Comparison of ENCODE assay signal across 9 cellular contexts in genomic region chr5:160021818-160022446, GRCh38. TPM values are rescaled to one million over a fixed set of nuclear protein-coding genes. Genes with fewer than 3 reads are reported as not detected.
DNase-seq lines count a peak whose midpoint lies in the region; ATAC-seq, FAIRE-seq and TF ChIP-seq lines count a peak whose summit lies in the region.
"Had no signal": no experiment of that assay in that cellular context is flagged by ENCODE, and none has a peak within 500 bp of the region (broad histone marks: within the 10 kb centered on the region; RNA-seq: fewer than 3 reads in every experiment).

No MANE protein-coding gene starts in this region.

- H3K4me1 ChIP-seq in H1 (replicated peaks in 1 of 4; ENCODE audit: control insufficient read depth in 3 of 4, insufficient read depth in 4 of 4, low read length in 3 of 4): no peaks in the 10 kb centered on the region

- no peak overlapping the region for H2BK15ac ChIP-seq in H1 (ENCODE audit: low read length)

- H3K4ac ChIP-seq in H1 (replicated peaks; ENCODE audit: insufficient read length, low read depth, low read length): no peak overlapping the region

- no peak overlapping the region for H3K9ac ChIP-seq in H1 (replicated peaks in 1 of 4; ENCODE audit: extremely low read depth in 1 of 4, low read depth in 3 of 4, low read length in 3 of 4)

- H3K18ac ChIP-seq in H1 (ENCODE audit: extremely low read depth, low read length): no peak overlapping the region

- H3K4me2 ChIP-seq in H1 (ENCODE audit: insufficient read depth in 1 of 2, low read depth in 2 of 2, low read length in 2 of 2): no peak overlapping the region

- H4K91ac ChIP-seq in H1 (replicated peaks; ENCODE audit: insufficient read length, low read length): no peak overlapping the region

- H3K27ac Mint-ChIP-seq in Calu3 (ENCODE audit: unreplicated experiment): peak overlapping the region; percentile 17
- H3K27ac Mint-ChIP-seq in activated CD4-positive, alpha-beta T cell treated with anti-CD3 and anti-CD28 coated beads, Interleukin-2, amount 10 ng/mL, durations not matched to agents 7 days and 5 days: no peak overlapping the region

- ATAC-seq in GM19438 (IDR thresholded peaks at IDR 0.05; ENCODE audit: low read depth, unreplicated experiment) (peak; percentile 80), HG03460 (IDR thresholded peaks at IDR 0.05; ENCODE audit: unreplicated experiment) (peak; percentile 85)

- peaks cover 31% of the 10 kb centered on the region for H3K36me3 Mint-ChIP-seq in Calu3 (ENCODE audit: insufficient read depth, unreplicated experiment)
- peaks cover 18% of the 10 kb centered on the region for H3K36me3 Mint-ChIP-seq in activated CD4-positive, alpha-beta T cell treated with anti-CD3 and anti-CD28 coated beads, Interleukin-2, amount 10 ng/mL, durations not matched to agents 7 days and 5 days (ENCODE audit: low read depth)
- H3K36me3 Mint-ChIP-seq: activated naive CD8-positive, alpha-beta T cell had no signal

- H2BK20ac ChIP-seq in H1 (ENCODE audit: low read length): no peak overlapping the region

- no peak overlapping the region for H3K4me3 Mint-ChIP-seq in Calu3 (ENCODE audit: low read depth, unreplicated experiment)
- H3K4me3 Mint-ChIP-seq in activated CD4-positive, alpha-beta T cell treated with anti-CD3 and anti-CD28 coated beads, Interleukin-2, amount 10 ng/mL, durations not matched to agents 7 days and 5 days: no peak overlapping the region
- H3K4me3 Mint-ChIP-seq: activated naive CD8-positive, alpha-beta T cell had no signal

- H3K14ac ChIP-seq in H1 (ENCODE audit: insufficient read length): no peak overlapping the region

- H2AK5ac ChIP-seq in H1 (ENCODE audit: low read depth, low read length): no peak overlapping the region

- H3K4me3 ChIP-seq in H1 (ENCODE audit: extremely low read depth in 1 of 4, insufficient read depth in 2 of 4, low read depth in 3 of 4, low read length in 4 of 4): no peak overlapping the region

- H3K27me3 Mint-ChIP-seq in Calu3 (ENCODE audit: unreplicated experiment): no peaks in the 10 kb centered on the region
- H3K27me3 Mint-ChIP-seq in activated CD4-positive, alpha-beta T cell treated with anti-CD3 and anti-CD28 coated beads, Interleukin-2, amount 10 ng/mL, durations not matched to agents 7 days and 5 days: no peaks in the 10 kb centered on the region
- H3K27me3 Mint-ChIP-seq: activated naive CD8-positive, alpha-beta T cell had no signal

- BruUV-seq in Calu3 (replicated peaks; lab: Mats Ljungman, UMichigan): no TSS peak

- peaks cover 10% of the 10 kb centered on the region for H3K4me1 Mint-ChIP-seq in Calu3 (ENCODE audit: low read depth, unreplicated experiment)
- H3K4me1 Mint-ChIP-seq in activated CD4-positive, alpha-beta T cell treated with anti-CD3 and anti-CD28 coated beads, Interleukin-2, amount 10 ng/mL, durations not matched to agents 7 days and 5 days: peaks cover 18% of the 10 kb centered on the region

- peaks cover 2% of the 10 kb centered on the region; the same call in 1 of the 2 replicates for H3K79me1 ChIP-seq in H1 (ENCODE audit: low read depth, low read length)

- TF ChIP-seq POLR2A in H1 (IDR thresholded peaks at IDR 0.05; ENCODE audit: control extremely low read depth in 1 of 2, low read depth in 2 of 2, low read length in 2 of 2): no peak

- no peaks in the 10 kb centered on the region for H3K23me2 ChIP-seq in H1 (ENCODE audit: low read depth, low read length)

- peak; percentile 81 for FAIRE-seq in H1 (lab: Jason Lieb, UNC)

- peaks cover 3 to 4% of the 10 kb centered on the region in 2 experiments for H4K20me1 ChIP-seq in H1 (replicated peaks in 1 of 2; ENCODE audit: control insufficient read depth in 1 of 2, insufficient read depth in 2 of 2, low read length in 2 of 2)

- H3K36me3 ChIP-seq in H1 (ENCODE audit: control insufficient read depth in 2 of 4, insufficient read depth in 4 of 4, low read length in 3 of 4): peaks cover 0 to 13% (median 4%) of the 10 kb centered on the region in 4 experiments; a peak in 4 of 8 replicates

- POLR2A ChIA-PET in activated CD4-positive, alpha-beta T cell treated with anti-CD3 and anti-CD28 coated beads, Interleukin-2, amount 10 ng/mL, durations not matched to agents 7 days and 5 days (lab: Charles Lee): no interaction called here
- POLR2A ChIA-PET in H1 (lab: Charles Lee; ENCODE audit: partially characterized antibody): interaction anchor here (0.7 to 1.4 kb wide), 5 partner anchors 8 to 71 kb away, joined by 3 to 4 read pairs (median 3); partner anchors contain the start of gene TTC1

- CTCF ChIA-PET in Calu3 (lab: Charles Lee) (interaction anchor here (0.5 to 2.3 kb wide), 22 partner anchors 9 to 735 kb away, joined by 3 to 27 read pairs (median 4); partner anchors contain the start of genes C1QTNF2, PWWP2A and TTC1), H1 (lab: Charles Lee; ENCODE audit: partially characterized antibody) (interaction anchor here (0.6 to 5.4 kb wide), 79 partner anchors 8 to 994 kb away, joined by 3 to 47 read pairs (median 4); partner anchors contain the start of gene TTC1)
- CTCF ChIA-PET in activated CD4-positive, alpha-beta T cell treated with anti-CD3 and anti-CD28 coated beads, Interleukin-2, amount 10 ng/mL, durations not matched to agents 7 days and 5 days (lab: Charles Lee): interaction anchor here (0.7 to 1.7 kb wide), 22 partner anchors 10 to 848 kb away, joined by 3 to 8 read pairs (median 4); partner anchors contain the start of genes FAM200C and TTC1

- intact Hi-C loops in Calu3 (cut with micrococcal nuclease; ENCODE audit: unreplicated experiment): loop anchor here (1.0 to 5.0 kb wide), 3 partner anchors 135 to 369 kb away; no protein-coding TSS in a partner anchor

- DNase-seq in Calu3 (peak; percentile 73), NCI-H524 (lab: John Stamatoyannopoulos, UW) (peak; percentile 20 to 67), H1 (ENCODE audit: low read depth in 1 of 2, low spot score in 2 of 2) (peak in 1 of 2 experiments; percentile 57), midbrain (lab: John Stamatoyannopoulos, UW) (peak; percentile 82), substantia nigra (lab: John Stamatoyannopoulos, UW) (peak in 30 of 49 donors; percentile 1 to 68 (median 27))
- DNase-seq in activated CD4-positive, alpha-beta T cell treated with anti-CD3 and anti-CD28 coated beads, Interleukin-2, amount 10 ng/mL, durations not matched to agents 7 days and 5 days: peak; percentile 76

- TF ChIP-seq CTCF in Calu3 (IDR thresholded peaks at IDR 0.05; ENCODE audit: unreplicated experiment): peak; percentile 76
- TF ChIP-seq CTCF in H1 (IDR thresholded peaks at IDR 0.05; ENCODE audit: control extremely low read depth in 1 of 3, insufficient read depth in 1 of 3, low read depth in 1 of 3, low read length in 3 of 3): peak in 2 of 3 experiments; percentile 72 to 75; a peak in 3 of 4 replicates

- no peak overlapping the region for H2AFZ ChIP-seq in H1 (ENCODE audit: low read length)

- H4K5ac ChIP-seq in H1 (ENCODE audit: insufficient read length, low read depth, low read length): no peak overlapping the region

- H4K8ac ChIP-seq in H1 (ENCODE audit: extremely low read depth, insufficient read depth, low read length): no peak overlapping the region

- no peak overlapping the region for H2BK12ac ChIP-seq in H1 (ENCODE audit: low read depth, low read length)

- H3K9me3 Mint-ChIP-seq in Calu3 (ENCODE audit: low read depth, unreplicated experiment): no peaks in the 10 kb centered on the region
- no peaks in the 10 kb centered on the region for H3K9me3 Mint-ChIP-seq in activated CD4-positive, alpha-beta T cell treated with anti-CD3 and anti-CD28 coated beads, Interleukin-2, amount 10 ng/mL, durations not matched to agents 7 days and 5 days

- no peak overlapping the region for H3K56ac ChIP-seq in H1 (replicated peaks; ENCODE audit: insufficient read length, low read depth, low read length)

- no peak overlapping the region for H3K27ac ChIP-seq in H1 (ENCODE audit: low read depth, low read length)
- no peak overlapping the region for H3K27ac ChIP-seq in substantia nigra (ENCODE audit: low read depth, low read length, poor library complexity, severe bottlenecking)

- TF ChIP-seq EP300 in H1 (IDR thresholded peaks at IDR 0.05; ENCODE audit: borderline replicate concordance in 1 of 2, low read depth in 2 of 2, low read length in 2 of 2): no peak

- no peak overlapping the region for H2BK120ac ChIP-seq in H1 (replicated peaks; ENCODE audit: low read depth, low read length)

- no peak overlapping the region for H2BK5ac ChIP-seq in H1 (ENCODE audit: low read depth, low read length)

- H3K79me2 ChIP-seq in H1 (ENCODE audit: control insufficient read depth in 1 of 2, insufficient read depth in 2 of 2, low read length in 2 of 2): peaks cover 0 to 25% of the 10 kb centered on the region in 2 experiments; a peak in 2 of 4 replicates

- no peaks in the 10 kb centered on the region for H3K9me3 ChIP-seq in H1 (ENCODE audit: insufficient read depth in 2 of 2, low read depth in 1 of 2, low read length in 1 of 2)

- no peak overlapping the region for H3K23ac ChIP-seq in H1 (ENCODE audit: insufficient read length)

- TF ChIP-seq RAD21 in H1 (IDR thresholded peaks at IDR 0.05 in 1 of 2, conservative IDR thresholded peaks at IDR 0.05 in 1 of 2; ENCODE audit: low read depth in 2 of 2, low read length in 2 of 2): peak; percentile 83 to 90

- no peaks in the 10 kb centered on the region for H3K27me3 ChIP-seq in H1 (replicated peaks in 1 of 4; ENCODE audit: control insufficient read depth in 3 of 4, extremely low read depth in 1 of 4, insufficient read depth in 3 of 4, low read length in 3 of 4)

- WGBS in H1 (ENCODE audit: extremely low coverage in 1 of 2, insufficient coverage in 1 of 2, insufficient read length in 1 of 2, insufficient replicate concordance in 2 of 2, low coverage in 1 of 2, low lambda C conversion rate in 2 of 2, missing lambda C conversion rate in 1 of 2), 2 experiments: 57% methylated on average over 3 of the region's 3 CpGs; no CpG with 5 or more reads in 1 of the 2 experiments

TF ChIP-seq in H1, 55 proteins besides CTCF, POLR2A, EP300 and RAD21 (continues in another document):
- TF ChIP-seq CEBPB (IDR thresholded peaks at IDR 0.05; ENCODE audit: low read depth, low read length) (no peak), TCF12 (IDR thresholded peaks at IDR 0.05; ENCODE audit: low read depth, low read length) (no peak), POU5F1 (IDR thresholded peaks at IDR 0.05; ENCODE audit: low read depth, low read length) (no peak), YY1 (IDR thresholded peaks at IDR 0.05; ENCODE audit: low read depth, low read length) (no peak)

RNA-seq across cellular contexts. Expression of gene TTC1, which starts 13.0 kb away (rescaled TPM):
- total RNA-seq in Calu3 (2022): 66.4 and 70.6 TPM in 2 replicates
- 10 to 100 TPM; 46.9 to 57.2 TPM for total RNA-seq in activated CD4-positive, alpha-beta T cell treated with anti-CD3 and anti-CD28 coated beads, Interleukin-2, amount 10 ng/mL, durations not matched to agents 7 days and 5 days
- total RNA-seq in H1 (2021; fragmentation: NEBNext Ultra II Directional; extraction: Animal tissue kit (Norgen Biotek cat#: 25700)): 63.9 TPM in 2 replicates
- polyA plus RNA-seq in H1 (2011; rRNA removed): 20.8 and 25.1 TPM in 2 replicates
- polyA plus RNA-seq in H1 (2011; cell fraction: cytosol; rRNA removed): 28.7 TPM
- polyA plus RNA-seq in H1 (2011; cell fraction: nucleus; rRNA removed): 12.2 TPM
- polyA plus RNA-seq in H1 (2012, experiment 1 of 2): 50.8 to 74.6 TPM (median 53.2 TPM) in 4 replicates
- polyA plus RNA-seq in H1 (2012, experiment 2 of 2): 20.1 TPM
- 63.8 TPM for polyA plus RNA-seq in H1 (2013, experiment 1 of 2)
- polyA plus RNA-seq in H1 (2013, experiment 2 of 2): 63.6 TPM
- 22.2 and 26.6 TPM in 2 replicates for polyA minus RNA-seq in H1 (2011; rRNA and poly(A)+ RNA removed)
- polyA minus RNA-seq in H1 (2011; cell fraction: cytosol; rRNA and poly(A)+ RNA removed): 12.6 TPM
- 12.5 TPM for polyA minus RNA-seq in H1 (2011; cell fraction: nucleus; rRNA and poly(A)+ RNA removed)
